ENCODE assay signal across 12 cellular contexts in the genomic region with DNA sequence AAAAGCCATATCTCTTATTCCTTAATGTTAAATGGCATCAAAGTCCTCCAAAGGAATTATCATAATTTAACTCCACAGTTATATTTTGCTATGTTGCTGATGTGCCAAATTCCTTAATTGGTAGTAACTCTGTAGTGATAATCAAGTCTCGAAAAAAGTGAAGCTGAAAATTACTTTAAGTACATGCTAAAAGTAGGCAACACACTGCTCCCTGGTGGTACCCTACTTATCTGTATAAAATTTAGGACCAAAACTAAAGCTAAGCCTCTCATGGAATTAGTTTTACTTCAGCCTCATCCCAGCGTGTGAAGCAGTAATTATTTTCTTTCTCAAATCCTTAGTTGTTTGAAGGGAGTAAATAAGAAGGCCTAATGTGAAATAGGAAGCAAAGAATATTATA.
DNase-seq lines count a peak whose midpoint lies in the region; ATAC-seq, FAIRE-seq and TF ChIP-seq lines count a peak whose summit lies in the region.
"Had no signal": no experiment of that assay in that cellular context is flagged by ENCODE, and none has a peak within 500 bp of the region (broad histone marks: within the 10 kb centered on the region; RNA-seq: fewer than 3 reads in every experiment).

No MANE protein-coding gene starts in this region.

- H3K9ac ChIP-seq in OCI-LY1 (ENCODE audit: low read length) (no peak overlapping the region), fibroblast of lung (ENCODE audit: insufficient read depth, low read length) (no peak overlapping the region)

- FAIRE-seq in D721Med (lab: Jason Lieb, UNC): no peak

- ATAC-seq in GM18867 (IDR thresholded peaks at IDR 0.05; ENCODE audit: unreplicated experiment): no peak

- DNase-seq in D721Med (ENCODE audit: insufficient read length, low spot score) (no peak), fibroblast of lung (ENCODE audit: low read depth in 2 of 2) (peak in 1 of 2 donors; percentile 60), osteoblast (ENCODE audit: insufficient read length, low spot score, missing footprints) (no peak), DMS79 treated with DMSO at 0.1 percent for 48 hours (lab: John Stamatoyannopoulos, UW) (no peak), cortex of kidney (lab: John Stamatoyannopoulos, UW) (no peak), kidney tubule cell (ENCODE audit: low spot score) (no peak)
- DNase-seq: activated CD4-positive, alpha-beta memory T cell treated with anti-CD3 and anti-CD28 coated beads, Interleukin-2, amount 10 ng/mL, durations not matched to agents 7 days and 5 days; activated naive CD8-positive, alpha-beta T cell treated with anti-CD3 and anti-CD28 coated beads for 36 hours; T-helper 9 cell had no signal

- H3K79me2 ChIP-seq in OCI-LY1 (ENCODE audit: insufficient read depth, low read length): no peaks in the 10 kb centered on the region
- no peaks in the 10 kb centered on the region for H3K79me2 ChIP-seq in fibroblast of lung (ENCODE audit: control insufficient read depth, insufficient read depth, low read length)
- H3K79me2 ChIP-seq in osteoblast (ENCODE audit: insufficient read depth, low read length): no peaks in the 10 kb centered on the region

- TF ChIP-seq CTCF in D721Med (IDR thresholded peaks at IDR 0.05; ENCODE audit: insufficient read depth, missing control alignments) (peak; percentile 48), OCI-LY1 (IDR thresholded peaks at IDR 0.05; ENCODE audit: low read length) (peak; percentile 29; the same call in 1 of the 2 replicates), fibroblast of lung (conservative IDR thresholded peaks at IDR 0.05 in 1 of 2, IDR thresholded peaks at IDR 0.05 in 1 of 2; ENCODE audit: low read depth in 1 of 2, low read length in 2 of 2) (peak; percentile 15 to 30), osteoblast (IDR thresholded peaks at IDR 0.05; ENCODE audit: extremely low read depth, low read depth, low read length) (peak; percentile 38)

- H3K9me3 ChIP-seq in OCI-LY1 (ENCODE audit: low read length) (no peaks in the 10 kb centered on the region), fibroblast of lung (ENCODE audit: control insufficient read depth, insufficient read depth, low read depth, low read length) (no peaks in the 10 kb centered on the region), osteoblast (ENCODE audit: low read depth, low read length) (no peaks in the 10 kb centered on the region)

- H3K36me3 ChIP-seq in OCI-LY1 (ENCODE audit: insufficient read depth, low read length) (peaks cover 8% of the 10 kb centered on the region; the same call in 1 of the 2 replicates), fibroblast of lung (ENCODE audit: control insufficient read depth, insufficient read depth, low read length) (no peaks in the 10 kb centered on the region), osteoblast (ENCODE audit: insufficient read depth, low read length) (peaks cover 2% of the 10 kb centered on the region)

- H3K4me1 ChIP-seq in OCI-LY1 (ENCODE audit: insufficient read depth, low read length, severe bottlenecking): no peaks in the 10 kb centered on the region
- no peaks in the 10 kb centered on the region for H3K4me1 ChIP-seq in fibroblast of lung (ENCODE audit: control insufficient read depth, extremely low read depth, insufficient read depth, low read length)
- peaks cover 9% of the 10 kb centered on the region for H3K4me1 ChIP-seq in osteoblast (ENCODE audit: insufficient read depth, low read length)

- H3K27ac ChIP-seq in OCI-LY1 (ENCODE audit: low read depth, low read length, poor library complexity, severe bottlenecking) (no peak overlapping the region), fibroblast of lung (ENCODE audit: insufficient read depth, low read length) (no peak overlapping the region), osteoblast (ENCODE audit: low read depth, low read length) (no peak overlapping the region)

- H3K9me2 ChIP-seq in OCI-LY1 (ENCODE audit: low read depth, low read length): no peaks in the 10 kb centered on the region

- no peak overlapping the region for H3K4me3 ChIP-seq in OCI-LY1 (ENCODE audit: low read depth, low read length, poor library complexity, severe bottlenecking)
- no peak overlapping the region for H3K4me3 ChIP-seq in fibroblast of lung (replicated peaks in 1 of 4; ENCODE audit: control extremely low read depth in 1 of 4, insufficient read depth in 1 of 4, low read depth in 3 of 4, low read length in 4 of 4)
- no peak overlapping the region for H3K4me3 ChIP-seq in osteoblast (ENCODE audit: insufficient read depth, low read length)
- H3K4me3 ChIP-seq: K562 had no signal

- H4K20me1 ChIP-seq in OCI-LY1 (ENCODE audit: insufficient read depth, low read length) (no peaks in the 10 kb centered on the region), fibroblast of lung (ENCODE audit: control insufficient read depth, extremely low read depth, insufficient read depth, low read length) (no peaks in the 10 kb centered on the region), osteoblast (ENCODE audit: insufficient read depth, low read length) (no peaks in the 10 kb centered on the region)

- no peak overlapping the region for H2AFZ ChIP-seq in OCI-LY1 (ENCODE audit: low read length)
- H2AFZ ChIP-seq in fibroblast of lung (ENCODE audit: low read length): no peak overlapping the region
- H2AFZ ChIP-seq in osteoblast (ENCODE audit: low read length): no peak overlapping the region

- H3F3A ChIP-seq in OCI-LY1 (ENCODE audit: insufficient read depth, low read length): no peaks in the 10 kb centered on the region

- H3K4me2 ChIP-seq in OCI-LY1 (ENCODE audit: low read length) (no peak overlapping the region), fibroblast of lung (ENCODE audit: extremely low read depth, insufficient read depth, low read length) (no peak overlapping the region), osteoblast (ENCODE audit: insufficient read depth, low read length) (no peak overlapping the region)

- H3K27me3 ChIP-seq in OCI-LY1 (ENCODE audit: insufficient read depth, low read length) (no peaks in the 10 kb centered on the region), fibroblast of lung (ENCODE audit: control insufficient read depth, insufficient read depth, low read length) (no peaks in the 10 kb centered on the region), osteoblast (ENCODE audit: insufficient read depth, low read length) (no peaks in the 10 kb centered on the region)
